ENCODE assay signal across 1 cellular context in genomic region chr2:120546077-120546864, GRCh38.
TF ChIP-seq lines count a peak whose summit lies in the region.

No MANE protein-coding gene starts in this region.

TF ChIP-seq in HepG2, 621 proteins besides CTCF, POLR2A, EP300 and RAD21 (continued from another document):
- peak; percentile 68; the same call in 1 of the 2 replicates for TF ChIP-seq ELK4 (CRISPR knock-in tag; IDR thresholded peaks at IDR 0.05; ENCODE audit: borderline replicate concordance)
- peak; percentile 81; the same call in 1 of the 2 replicates for TF ChIP-seq TEF (CRISPR knock-in tag; IDR thresholded peaks at IDR 0.05)
- peak; percentile 90 for TF ChIP-seq PRDM15 (CRISPR knock-in tag; IDR thresholded peaks at IDR 0.05)
- peak; percentile 74; the same call in 1 of the 2 replicates for TF ChIP-seq ZNF598 (CRISPR knock-in tag; IDR thresholded peaks at IDR 0.05; ENCODE audit: borderline replicate concordance)
- peak; percentile 89 for TF ChIP-seq MED8 (CRISPR knock-in tag; IDR thresholded peaks at IDR 0.05; ENCODE audit: insufficient replicate concordance)
- TF ChIP-seq MYC (CRISPR knock-in tag; IDR thresholded peaks at IDR 0.05; ENCODE audit: borderline replicate concordance): peak; percentile 87
TF ChIP-seq in HepG2: peak in this region for 359.
